Comparison of ENCODE assay signal across 8 cellular contexts in genomic region chr9:130138791-130139190, GRCh38. TPM values are rescaled to one million over a fixed set of nuclear protein-coding genes. Genes with fewer than 3 reads are reported as not detected.
DNase-seq lines count a peak whose midpoint lies in the region; ATAC-seq and TF ChIP-seq lines count a peak whose summit lies in the region.

No MANE protein-coding gene starts in this region.

- H3K36me3 Mint-ChIP-seq in T-cell, result peaks cover 27% of the 10 kb centered on the region
- H3K36me3 Mint-ChIP-seq in immature natural killer cell, result peaks cover 18 to 40% (median 18%) of the 10 kb centered on the region in 3 donors

- no peaks in the 10 kb centered on the region; the same call in 1 of the 2 replicates for H3K36me3 ChIP-seq in SJCRH30

- peak; percentile 90 for DNase-seq in EL
- DNase-seq in T-cell, result peak in 12 of 34 experiments; percentile 3 to 33 (median 15)
- DNase-seq in foreskin keratinocyte, result peak; percentile 89 to 94
- DNase-seq in posterior vena cava (ENCODE audit: low spot score), result peak; percentile 88
- DNase-seq in SJCRH30, result no peak
- DNase-seq in immature natural killer cell, result no peak

- H3K27ac ChIP-seq in foreskin keratinocyte (peak overlapping the region; percentile 67), SJCRH30 (no peak overlapping the region)

- peak overlapping the region in 1 of 2 donors; percentile 75 for H3K27ac Mint-ChIP-seq in T-cell
- peak overlapping the region in 2 of 6 donors; percentile 64 to 67 for H3K27ac Mint-ChIP-seq in immature natural killer cell

- H3K4me1 ChIP-seq in foreskin keratinocyte (peaks cover 20% of the 10 kb centered on the region), SJCRH30 (peaks cover 24% of the 10 kb centered on the region)

- CTCF ChIA-PET in T-cell (lab: Charles Lee), result no interaction called here

- peak overlapping the region in 1 of 3 donors; percentile 55 for H3K4me3 Mint-ChIP-seq in T-cell
- no peak overlapping the region for H3K4me3 Mint-ChIP-seq in immature natural killer cell

- ATAC-seq in T-cell (replicated peaks in 1 of 4) (peak; percentile 58 to 89 (median 74)), foreskin keratinocyte (peak; percentile 73), HG03342 (IDR thresholded peaks at IDR 0.05; ENCODE audit: unreplicated experiment) (no peak), HG02588 (IDR thresholded peaks at IDR 0.05; ENCODE audit: unreplicated experiment) (no peak)

- H3K9me3 Mint-ChIP-seq in T-cell, result no peaks in the 10 kb centered on the region
- no peaks in the 10 kb centered on the region for H3K9me3 Mint-ChIP-seq in immature natural killer cell

- no peak overlapping the region for H3K4me3 ChIP-seq in SJCRH30

- no peaks in the 10 kb centered on the region for H3K27me3 ChIP-seq in foreskin keratinocyte
- H3K27me3 ChIP-seq in SJCRH30, result no peaks in the 10 kb centered on the region

- H3K4me1 Mint-ChIP-seq in T-cell (peaks cover 32 to 44% (median 44%) of the 10 kb centered on the region in 3 donors), immature natural killer cell (peaks cover 39 to 59% of the 10 kb centered on the region in 2 donors)

- POLR2A ChIA-PET in T-cell (lab: Charles Lee), result no interaction called here

- H3K27me3 Mint-ChIP-seq in T-cell (peaks cover under 1 to 4% of the 10 kb centered on the region in 2 donors), immature natural killer cell (ENCODE audit: low read depth in 3 of 3) (peaks cover 4 to 9% (median 4%) of the 10 kb centered on the region in 3 donors)

- peak; percentile 20 for TF ChIP-seq CTCF in foreskin keratinocyte (conservative IDR thresholded peaks at IDR 0.05)

- intact Hi-C loops in posterior vena cava (cut with DNase I), result no loop called here

- no peaks in the 10 kb centered on the region for H3K9me3 ChIP-seq in SJCRH30 (replicated peaks)

RNA-seq across cellular contexts. Expression of gene NCS1, which starts 33.4 kb away (rescaled TPM):
- total RNA-seq in T-cell (under 1 TPM in 4 of 5 donors, not detected in 1; 0.20 to 0.82 (median 0.46) TPM), foreskin keratinocyte (44.0 and 44.7 TPM in 2 replicates), posterior vena cava (100 to 1,000 TPM; 194 to 196 TPM)
- polyA plus RNA-seq in foreskin keratinocyte (36.2 and 39.1 TPM in 2 replicates), immature natural killer cell (under 1 TPM in 2 of 3 donors, not detected in 1; 0.26 to 0.30 TPM)
- total RNA-seq in SJCRH30 (2014; rRNA removed; shearing (Covaris generic)), result 86.2 and 89.2 TPM in 2 replicates

Comparison
In these comparisons a context has a peak if more than half of its experiments do, and no peak if none do; other contexts are left out.
1. DNase-seq: peak in EL (single experiment), foreskin keratinocyte (2 of 2) and posterior vena cava (single experiment); none in SJCRH30 (0 of 2) and immature natural killer cell (0 of 3).
2. ATAC-seq: peak in T-cell (4 of 4) and foreskin keratinocyte (single experiment); none in HG03342 (single experiment) and HG02588 (single experiment).
3. RNA of gene NCS1, which starts 33.4 kb away (total RNA-seq): 194 to 196 TPM in posterior vena cava, 86.2 to 89.2 TPM in SJCRH30 and 44.0 to 44.7 TPM in foreskin keratinocyte; 0.20 to 0.82 TPM in T-cell; every median in the first group is over 10 times any median in the second.